8 cellular contexts compared by ENCODE assay signal in genomic region chr1:230215049-230215448, GRCh38.
A peak's percentile ranks its signal among the peaks of the same experiment; 100 is the strongest.
DNase-seq lines count a peak whose midpoint lies in the region; ATAC-seq and TF ChIP-seq lines count a peak whose summit lies in the region.

No MANE protein-coding gene starts in this region.

- DNase-seq in HCT116 (ENCODE audit: low read depth, low spot score) (no peak), anterior cingulate cortex (lab: John Stamatoyannopoulos, UW) (peak in 46 of 58 donors; percentile 13 to 75 (median 44)), hepatocyte (ENCODE audit: low spot score) (peak; percentile 55), spleen (no peak), cortex of kidney (lab: John Stamatoyannopoulos, UW) (no peak), H4 (ENCODE audit: low spot score) (no peak)

- no peaks in the 10 kb centered on the region for H3K27me3 Mint-ChIP-seq in stimulated activated memory B cell treated with anti-CD40 and anti-IgM and Interleukin-4, amounts not matched to agents 10 μg/mL and 1 μg/mL and 100 μg/mL, for 72 hours

- H3K4me3 ChIP-seq in HCT116 (replicated peaks in 1 of 2; ENCODE audit: low read depth in 1 of 2, low read length in 2 of 2): no peak overlapping the region
- no peak overlapping the region for H3K4me3 ChIP-seq in hepatocyte
- H3K4me3 ChIP-seq in spleen: no peak overlapping the region

- no peak for TF ChIP-seq POLR2A in HCT116 (IDR thresholded peaks at IDR 0.05; ENCODE audit: borderline replicate concordance, extremely low read depth, insufficient read depth, insufficient read length)
- TF ChIP-seq POLR2A in spleen (IDR thresholded peaks at IDR 0.05): no peak

- H3K9ac ChIP-seq in HCT116 (ENCODE audit: low read length): no peak overlapping the region

- BruUV-seq in HCT116 (replicated peaks; lab: Mats Ljungman, UMichigan): no TSS peak

- peaks cover 84% of the 10 kb centered on the region for H3K4me1 Mint-ChIP-seq in stimulated activated memory B cell treated with anti-CD40 and anti-IgM and Interleukin-4, amounts not matched to agents 10 μg/mL and 1 μg/mL and 100 μg/mL, for 72 hours

- no peaks in the 10 kb centered on the region for H3K9me2 ChIP-seq in HCT116 (ENCODE audit: insufficient read depth)
- H3K9me2 ChIP-seq in hepatocyte (replicated peaks; ENCODE audit: insufficient read depth): no peaks in the 10 kb centered on the region

- no peak for ATAC-seq in HCT116
- no peak for ATAC-seq in stimulated activated memory B cell treated with anti-CD40 and anti-IgM and Interleukin-4, amounts not matched to agents 10 μg/mL and 1 μg/mL and 100 μg/mL, for 72 hours
- ATAC-seq in HG02678 (IDR thresholded peaks at IDR 0.05; ENCODE audit: unreplicated experiment): no peak

- no peak overlapping the region for H2AFZ ChIP-seq in HCT116 (ENCODE audit: low read depth, low read length, poor library complexity, severe bottlenecking)
- H2AFZ ChIP-seq in hepatocyte: no peak overlapping the region

- peaks cover 35% of the 10 kb centered on the region for H3K36me3 Mint-ChIP-seq in stimulated activated memory B cell treated with anti-CD40 and anti-IgM and Interleukin-4, amounts not matched to agents 10 μg/mL and 1 μg/mL and 100 μg/mL, for 72 hours

- intact Hi-C loops in HCT116 (cut with micrococcal nuclease) (no loop called here), spleen (cut with DNase I; ENCODE audit: low total_unique reads) (no loop called here)

- RAD21 ChIA-PET in HCT116 (lab: Charles Lee; ENCODE audit: low non-redundant PET in 1 of 2, low total read pairs in 2 of 2, uncharacterized antibody in 2 of 2, unreplicated experiment in 2 of 2): interaction anchor here in 1 of 2 experiments (0.6 kb wide), 1 partner anchor 201 kb away, joined by 3 read pairs; no protein-coding TSS in a partner anchor

- TF ChIP-seq RAD21 in HCT116 (IDR thresholded peaks at IDR 0.05; ENCODE audit: low read depth): peak; percentile 43

- H4K20me1 ChIP-seq in HCT116 (ENCODE audit: insufficient read depth): no peaks in the 10 kb centered on the region
- H4K20me1 ChIP-seq in hepatocyte (ENCODE audit: insufficient read depth, poor library complexity, severe bottlenecking): no peaks in the 10 kb centered on the region

- peak overlapping the region; percentile 83 for H3K27ac Mint-ChIP-seq in stimulated activated memory B cell treated with anti-CD40 and anti-IgM and Interleukin-4, amounts not matched to agents 10 μg/mL and 1 μg/mL and 100 μg/mL, for 72 hours

- H3K36me3 ChIP-seq in HCT116 (ENCODE audit: control insufficient read depth in 1 of 2, insufficient read depth in 2 of 2, low read length in 2 of 2): no peaks in the 10 kb centered on the region
- no peaks in the 10 kb centered on the region for H3K36me3 ChIP-seq in hepatocyte (replicated peaks; ENCODE audit: insufficient read depth, low read depth)
- H3K36me3 ChIP-seq in spleen: no peaks in the 10 kb centered on the region

- H3K79me2 ChIP-seq in HCT116 (ENCODE audit: insufficient read depth, low read length) (no peaks in the 10 kb centered on the region), hepatocyte (peaks cover 28% of the 10 kb centered on the region)

- TF ChIP-seq CTCF in HCT116 (IDR thresholded peaks at IDR 0.05 in 2 of 3, conservative IDR thresholded peaks at IDR 0.05 in 1 of 3; ENCODE audit: borderline replicate concordance in 1 of 3, insufficient read depth in 1 of 3, low read depth in 2 of 3, low read length in 2 of 3) (peak in 1 of 3 experiments; percentile 14; a peak in 1 of 6 replicates), hepatocyte (IDR thresholded peaks at IDR 0.05; ENCODE audit: poor library complexity) (peak; percentile 49), spleen (IDR thresholded peaks at IDR 0.05 in 8 of 11, conservative IDR thresholded peaks at IDR 0.05 in 3 of 11) (peak in 1 of 11 experiments; percentile 11)

- H3K9me3 ChIP-seq in HCT116 (ENCODE audit: control insufficient read depth in 1 of 2, insufficient read depth in 1 of 2, low read depth in 1 of 2, low read length in 2 of 2) (no peaks in the 10 kb centered on the region), hepatocyte (ENCODE audit: low read depth) (no peaks in the 10 kb centered on the region), spleen (no peaks in the 10 kb centered on the region)

- H3K27me3 ChIP-seq in HCT116 (ENCODE audit: insufficient read depth, low read length) (no peaks in the 10 kb centered on the region), hepatocyte (no peaks in the 10 kb centered on the region), spleen (replicated peaks in 1 of 7) (no peaks in the 10 kb centered on the region)

- H3K4me3 Mint-ChIP-seq in stimulated activated memory B cell treated with anti-CD40 and anti-IgM and Interleukin-4, amounts not matched to agents 10 μg/mL and 1 μg/mL and 100 μg/mL, for 72 hours: no peak overlapping the region

- H3K4me2 ChIP-seq in HCT116 (ENCODE audit: low read length) (no peak overlapping the region), hepatocyte (peak overlapping the region; percentile 41)

- POLR2A ChIA-PET in HCT116 (lab: Charles Lee): no interaction called here

- WGBS in hepatocyte (ENCODE audit: low lambda C conversion rate, missing lambda C conversion rate): 69% methylated on average over 7 of the region's 7 CpGs
- 60 to 69% (median 63%) methylated on average over 7 of the region's 7 CpGs for WGBS in spleen, 5 donors

- H3K27ac ChIP-seq in HCT116 (ENCODE audit: low read depth, low read length): no peak overlapping the region
- no peak overlapping the region for H3K27ac ChIP-seq in hepatocyte
- H3K27ac ChIP-seq in spleen: peak overlapping the region in 4 of 8 donors; percentile 8 to 13 (median 12)

- H3K4me1 ChIP-seq in HCT116 (ENCODE audit: control insufficient read depth in 1 of 2, insufficient read depth in 2 of 2, low read length in 2 of 2) (no peaks in the 10 kb centered on the region), hepatocyte (ENCODE audit: insufficient read depth) (peaks cover 26% of the 10 kb centered on the region), spleen (peaks cover 8 to 72% (median 38%) of the 10 kb centered on the region in 6 donors)

- no peaks in the 10 kb centered on the region for H3K9me3 Mint-ChIP-seq in stimulated activated memory B cell treated with anti-CD40 and anti-IgM and Interleukin-4, amounts not matched to agents 10 μg/mL and 1 μg/mL and 100 μg/mL, for 72 hours

- CTCF ChIA-PET in HCT116 (lab: Charles Lee): no interaction called here

TF ChIP-seq in HCT116, 20 proteins besides CTCF, POLR2A, EP300 and RAD21:
- no peak for TF ChIP-seq FOSL1 (IDR thresholded peaks at IDR 0.05; ENCODE audit: low read depth)
- TF ChIP-seq, protein P1, sequence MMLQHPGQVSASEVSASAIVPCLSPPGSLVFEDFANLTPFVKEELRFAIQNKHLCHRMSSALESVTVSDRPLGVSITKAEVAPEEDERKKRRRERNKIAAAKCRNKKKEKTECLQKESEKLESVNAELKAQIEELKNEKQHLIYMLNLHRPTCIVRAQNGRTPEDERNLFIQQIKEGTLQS (IDR thresholded peaks at IDR 0.05): no peak
- TF ChIP-seq CBX3 (IDR thresholded peaks at IDR 0.05; ENCODE audit: low read depth): no peak
- no peak for TF ChIP-seq EGR1 (IDR thresholded peaks at IDR 0.05; ENCODE audit: low read depth)
- TF ChIP-seq SP1 (IDR thresholded peaks at IDR 0.05; ENCODE audit: low read depth): no peak
- no peak for TF ChIP-seq EZH2 (IDR thresholded peaks at IDR 0.05)

Comparison
In these comparisons a context has a peak if more than half of its experiments do, and no peak if none do; other contexts are left out.
1. DNase-seq: peak in anterior cingulate cortex (46 of 58) and hepatocyte (single experiment); none in HCT116 (single experiment), spleen (single experiment), cortex of kidney (single experiment) and H4 (single experiment).